Comparison of ENCODE assay signal across 22 cellular contexts in genomic region chr1:53460211-53460634, GRCh38. TPM values are rescaled to one million over a fixed set of nuclear protein-coding genes. Genes with fewer than 3 reads are reported as not detected.
DNase-seq lines count a peak whose midpoint lies in the region; ATAC-seq and TF ChIP-seq lines count a peak whose summit lies in the region.
"Had no signal": no experiment of that assay in that cellular context is flagged by ENCODE, and none has a peak within 500 bp of the region (broad histone marks: within the 10 kb centered on the region; RNA-seq: fewer than 3 reads in every experiment).

No MANE protein-coding gene starts in this region.

- H3K27me3 Mint-ChIP-seq in CD14-positive monocyte (ENCODE audit: low read depth in 3 of 3), result peaks cover 0 to 1% (median 1%) of the 10 kb centered on the region in 3 donors
- H3K27me3 Mint-ChIP-seq: CD8-positive, alpha-beta memory T cell had no signal

- no peaks in the 10 kb centered on the region for H3K4me1 ChIP-seq in aorta (ENCODE audit: control insufficient read depth in 1 of 2, insufficient read depth in 2 of 2, low read length in 2 of 2)
- H3K4me1 ChIP-seq: A549, BLaER1 had no signal

- no peaks in the 10 kb centered on the region for H3K9me3 ChIP-seq in aorta (ENCODE audit: control insufficient read depth, low read length)
- H3K9me3 ChIP-seq: A549, BLaER1 had no signal

- no peak overlapping the region for H3K4me3 Mint-ChIP-seq in CD14-positive monocyte
- H3K4me3 Mint-ChIP-seq: CD8-positive, alpha-beta memory T cell; HFFc6; IgD-negative memory B cell had no signal

- no peak overlapping the region for H3K27ac ChIP-seq in aorta (ENCODE audit: low read depth in 1 of 2, low read length in 2 of 2)
- H3K27ac ChIP-seq: 22Rv1, A549, BLaER1, GM23248 had no signal

- H3K4me3 ChIP-seq in aorta (ENCODE audit: low read length in 2 of 2), result no peak overlapping the region
- H3K4me3 ChIP-seq: A549, BLaER1, GM23248 had no signal

- intact Hi-C loops in posterior vena cava (cut with DNase I), result no loop called here
- intact Hi-C loops in aorta (cut with DNase I), result no loop called here
- intact Hi-C loops in CD14-positive monocyte (cut with micrococcal nuclease), result no loop called here
- intact Hi-C loops in cardiac septum (cut with DNase I), result no loop called here

- 96 to 97% methylated on average over 25 of the region's 25 CpGs for WGBS in aorta, 2 donors

- no peaks in the 10 kb centered on the region for H3K4me1 Mint-ChIP-seq in CD14-positive monocyte
- H3K4me1 Mint-ChIP-seq: CD8-positive, alpha-beta memory T cell; IgD-negative memory B cell had no signal

- H3K27ac Mint-ChIP-seq in CD14-positive monocyte, result no peak overlapping the region
- H3K27ac Mint-ChIP-seq: CD8-positive, alpha-beta memory T cell; HFFc6; IgD-negative memory B cell had no signal

- DNase-seq in activated CD8-positive, alpha-beta memory T cell treated with anti-CD3 and anti-CD28 coated beads for 24 hours, result peak; percentile 30
- DNase-seq in activated CD8-positive, alpha-beta memory T cell treated with anti-CD3 and anti-CD28 coated beads, Interleukin-2, amount 50 U/mL, for 4 hours, result no peak
- peak; percentile 41 for DNase-seq in mesenteric fat pad (ENCODE audit: low spot score)
- DNase-seq in posterior vena cava (ENCODE audit: low spot score), result peak; percentile 71
- no peak for DNase-seq in aorta
- no peak for DNase-seq in CD14-positive monocyte (ENCODE audit: low spot score)
- DNase-seq in cardiac septum (ENCODE audit: low spot score), result no peak
- DNase-seq: CD8-positive, alpha-beta memory T cell; COR-L47; DMS 273 treated with DMSO at 0.1 percent for 48 hours; DMS53; GDM1; GM23248; H7; HFFc6 had no signal

- TF ChIP-seq CTCF in CD14-positive monocyte (IDR thresholded peaks at IDR 0.05), result no peak

- no peaks in the 10 kb centered on the region for H3K36me3 ChIP-seq in aorta (ENCODE audit: control insufficient read depth in 1 of 2, insufficient read depth in 2 of 2, low read length in 1 of 2)
- H3K36me3 ChIP-seq: BLaER1 had no signal

- no peak for ATAC-seq in aorta (ENCODE audit: low FRiP score)
- ATAC-seq: A549, HCT116 had no signal

- H3K9me3 Mint-ChIP-seq in CD14-positive monocyte, result peaks cover 0 to 2% (median 0%) of the 10 kb centered on the region in 7 donors
- H3K9me3 Mint-ChIP-seq: CD8-positive, alpha-beta memory T cell; HFFc6 had no signal

- H3K27me3 ChIP-seq in aorta (ENCODE audit: control insufficient read depth in 1 of 2, insufficient read depth in 2 of 2, low read length in 1 of 2), result no peaks in the 10 kb centered on the region
- H3K27me3 ChIP-seq: BLaER1 had no signal

- no peaks in the 10 kb centered on the region for H3K36me3 Mint-ChIP-seq in CD14-positive monocyte
- H3K36me3 Mint-ChIP-seq: CD8-positive, alpha-beta memory T cell; IgD-negative memory B cell had no signal

RNA-seq across cellular contexts. Expression of gene DMRTB1, which starts 1.0 kb away (rescaled TPM):
- total RNA-seq in mesenteric fat pad, result not detected
- total RNA-seq in posterior vena cava, result not detected
- not detected for total RNA-seq in aorta
- not detected for polyA plus RNA-seq in aorta
- polyA plus RNA-seq in CD14-positive monocyte, result not detected
- total RNA-seq in cardiac septum, result not detected
- total RNA-seq: CD8-positive, alpha-beta memory T cell; Daoy; GM23248; HepG2; HFFc6 had no signal
- polyA plus RNA-seq: A549; CD8-positive, alpha-beta memory T cell; GM23248; HepG2; IgD-negative memory B cell had no signal

Comparison
In these comparisons a context has a peak if more than half of its experiments do, and no peak if none do; other contexts are left out.
1. DNase-seq: peak in activated CD8-positive, alpha-beta memory T cell treated with anti-CD3 and anti-CD28 coated beads for 24 hours (single experiment), mesenteric fat pad (single experiment) and posterior vena cava (single experiment); none in activated CD8-positive, alpha-beta memory T cell treated with anti-CD3 and anti-CD28 coated beads, Interleukin-2, amount 50 U/mL, for 4 hours (single experiment), aorta (0 of 2), CD14-positive monocyte (single experiment) and cardiac septum (single experiment).